9 cellular contexts compared by ENCODE assay signal in genomic region chr17:17818088-17818526, GRCh38. TPM values are rescaled to one million over a fixed set of nuclear protein-coding genes. Genes with fewer than 3 reads are reported as not detected.
DNase-seq lines count a peak whose midpoint lies in the region; ATAC-seq lines count a peak whose summit lies in the region.
"Had no signal": no experiment of that assay in that cellular context is flagged by ENCODE, and none has a peak within 500 bp of the region (broad histone marks: within the 10 kb centered on the region; RNA-seq: fewer than 3 reads in every experiment).

No MANE protein-coding gene starts in this region.

- no peaks in the 10 kb centered on the region for H3K9me3 Mint-ChIP-seq in central memory CD8-positive, alpha-beta T cell
- no peaks in the 10 kb centered on the region for H3K9me3 Mint-ChIP-seq in naive thymus-derived CD4-positive, alpha-beta T cell
- H3K9me3 Mint-ChIP-seq in activated CD8-positive, alpha-beta T cell treated with anti-CD3 and anti-CD28 coated beads, Interleukin-2, amount 10 ng/mL, durations not matched to agents 7 days and 5 days (ENCODE audit: insufficient read depth): no peaks in the 10 kb centered on the region
- H3K9me3 Mint-ChIP-seq: activated naive CD8-positive, alpha-beta T cell treated with anti-CD3 and anti-CD28 coated beads for 36 hours; T-cell had no signal

- DNase-seq in EL (peak; percentile 38), HUDEP-2 (lab: John Stamatoyannopoulos, UW; ENCODE audit: unreplicated experiment in 76 of 76) (peak in 53 of 76 experiments; percentile 15 to 74 (median 55)), neuronal stem cell (ENCODE audit: low spot score) (no peak)
- DNase-seq in central memory CD8-positive, alpha-beta T cell (ENCODE audit: low spot score in 2 of 2): no peak
- no peak for DNase-seq in naive thymus-derived CD4-positive, alpha-beta T cell
- DNase-seq in activated CD8-positive, alpha-beta T cell treated with anti-CD3 and anti-CD28 coated beads, Interleukin-2, amount 10 ng/mL, durations not matched to agents 7 days and 5 days: no peak
- DNase-seq: activated naive CD8-positive, alpha-beta T cell treated with anti-CD3 and anti-CD28 coated beads for 36 hours; T-cell had no signal

- H3K9me3 ChIP-seq in neuronal stem cell (replicated peaks in 1 of 2; ENCODE audit: control insufficient read depth in 2 of 2, insufficient read depth in 1 of 2, low read depth in 1 of 2, low read length in 2 of 2): no peaks in the 10 kb centered on the region
- H3K9me3 ChIP-seq in naive thymus-derived CD4-positive, alpha-beta T cell (ENCODE audit: control insufficient read depth in 2 of 3, low read length in 3 of 3): no peaks in the 10 kb centered on the region

- peaks cover 17 to 37% of the 10 kb centered on the region in 2 donors for H3K4me1 ChIP-seq in neuronal stem cell (ENCODE audit: control insufficient read depth in 2 of 2, insufficient read depth in 1 of 2, low read depth in 1 of 2, low read length in 2 of 2)
- H3K4me1 ChIP-seq in naive thymus-derived CD4-positive, alpha-beta T cell (ENCODE audit: control insufficient read depth in 2 of 2, insufficient read depth in 2 of 2, low read length in 2 of 2): peaks cover 15 to 37% of the 10 kb centered on the region in 2 donors

- H2BK5ac ChIP-seq in neuronal stem cell (ENCODE audit: low read length): peak overlapping the region; percentile 43

- H3K27ac Mint-ChIP-seq in central memory CD8-positive, alpha-beta T cell (ENCODE audit: low read depth): peak overlapping the region; percentile 38
- H3K27ac Mint-ChIP-seq in naive thymus-derived CD4-positive, alpha-beta T cell: peak overlapping the region in 2 of 9 donors; percentile 25 to 54
- no peak overlapping the region for H3K27ac Mint-ChIP-seq in activated CD8-positive, alpha-beta T cell treated with anti-CD3 and anti-CD28 coated beads, Interleukin-2, amount 10 ng/mL, durations not matched to agents 7 days and 5 days
- H3K27ac Mint-ChIP-seq: T-cell had no signal

- peak overlapping the region; percentile 11 for H3K23ac ChIP-seq in neuronal stem cell (ENCODE audit: low read depth, low read length, poor library complexity)

- peaks cover 38% of the 10 kb centered on the region for H3K36me3 Mint-ChIP-seq in central memory CD8-positive, alpha-beta T cell (ENCODE audit: insufficient read depth)
- peaks cover 0 to 23% (median 7%) of the 10 kb centered on the region in 5 donors for H3K36me3 Mint-ChIP-seq in naive thymus-derived CD4-positive, alpha-beta T cell
- H3K36me3 Mint-ChIP-seq in activated CD8-positive, alpha-beta T cell treated with anti-CD3 and anti-CD28 coated beads, Interleukin-2, amount 10 ng/mL, durations not matched to agents 7 days and 5 days (ENCODE audit: low read depth): peaks cover 77% of the 10 kb centered on the region

- no peak overlapping the region for H3K14ac ChIP-seq in neuronal stem cell (ENCODE audit: low read length)

- no peak overlapping the region for H2AK5ac ChIP-seq in neuronal stem cell (ENCODE audit: low read depth, low read length)

- ATAC-seq in central memory CD8-positive, alpha-beta T cell (replicated peaks; ENCODE audit: extremely low read depth, poor library complexity, severe bottlenecking): no peak
- ATAC-seq in naive thymus-derived CD4-positive, alpha-beta T cell: no peak
- ATAC-seq in HG02642 (IDR thresholded peaks at IDR 0.05; ENCODE audit: poor library complexity, unreplicated experiment): no peak
- no peak for ATAC-seq in activated CD8-positive, alpha-beta T cell treated with anti-CD3 and anti-CD28 coated beads, Interleukin-2, amount 10 ng/mL, durations not matched to agents 7 days and 5 days
- ATAC-seq: T-cell had no signal

- no CpG with 5 or more reads among the region's 10 CpGs for WGBS in neuronal stem cell (ENCODE audit: extremely low coverage in 2 of 2, insufficient read length in 2 of 2, insufficient replicate concordance in 1 of 2), 2 donors

- peaks cover 27% of the 10 kb centered on the region for H3K79me1 ChIP-seq in neuronal stem cell (ENCODE audit: low read depth, low read length)

- no peak overlapping the region for H3K4me2 ChIP-seq in neuronal stem cell (ENCODE audit: insufficient read depth, low read length, poor library complexity, severe bottlenecking)

- no peak overlapping the region for H2BK12ac ChIP-seq in neuronal stem cell (ENCODE audit: low read length)

- peaks cover 25% of the 10 kb centered on the region for H3K4me1 Mint-ChIP-seq in central memory CD8-positive, alpha-beta T cell
- H3K4me1 Mint-ChIP-seq in naive thymus-derived CD4-positive, alpha-beta T cell: peaks cover 33 to 55% (median 46%) of the 10 kb centered on the region in 7 donors
- peaks cover 51% of the 10 kb centered on the region for H3K4me1 Mint-ChIP-seq in activated CD8-positive, alpha-beta T cell treated with anti-CD3 and anti-CD28 coated beads, Interleukin-2, amount 10 ng/mL, durations not matched to agents 7 days and 5 days (ENCODE audit: low read depth)

- H2BK120ac ChIP-seq in neuronal stem cell (ENCODE audit: low read depth, low read length): no peak overlapping the region

- POLR2A ChIA-PET in naive thymus-derived CD4-positive, alpha-beta T cell (lab: Charles Lee): interaction anchor here (0.6 to 1.3 kb wide), 4 partner anchors 12 to 1878 kb away, joined by 3 to 4 read pairs (median 4); no protein-coding TSS in a partner anchor
- POLR2A ChIA-PET in activated CD8-positive, alpha-beta T cell treated with anti-CD3 and anti-CD28 coated beads, Interleukin-2, amount 10 ng/mL, durations not matched to agents 7 days and 5 days (lab: Charles Lee): interaction anchor here (0.5 to 6.8 kb wide), 6 partner anchors 11 to 37 kb away, joined by 3 to 35 read pairs (median 6); partner anchors contain the start of gene SREBF1

- CTCF ChIA-PET in naive thymus-derived CD4-positive, alpha-beta T cell (lab: Charles Lee): interaction anchor here (9.9 kb wide), 1 partner anchor 43 kb away, joined by 88 read pairs; no protein-coding TSS in a partner anchor
- CTCF ChIA-PET in activated CD8-positive, alpha-beta T cell treated with anti-CD3 and anti-CD28 coated beads, Interleukin-2, amount 10 ng/mL, durations not matched to agents 7 days and 5 days (lab: Charles Lee): interaction anchor here (0.8 to 1.3 kb wide), 3 partner anchors 42 to 216 kb away, joined by 3 to 4 read pairs (median 3); no protein-coding TSS in a partner anchor

- no peak overlapping the region for H4K91ac ChIP-seq in neuronal stem cell (ENCODE audit: low read depth, low read length, poor library complexity)

- no peak overlapping the region for H3K4me3 Mint-ChIP-seq in central memory CD8-positive, alpha-beta T cell
- peak overlapping the region in 1 of 10 donors; percentile 16 for H3K4me3 Mint-ChIP-seq in naive thymus-derived CD4-positive, alpha-beta T cell
- no peak overlapping the region for H3K4me3 Mint-ChIP-seq in activated CD8-positive, alpha-beta T cell treated with anti-CD3 and anti-CD28 coated beads, Interleukin-2, amount 10 ng/mL, durations not matched to agents 7 days and 5 days
- H3K4me3 Mint-ChIP-seq: activated naive CD8-positive, alpha-beta T cell treated with anti-CD3 and anti-CD28 coated beads for 36 hours had no signal

- no peak overlapping the region for H4K8ac ChIP-seq in neuronal stem cell (ENCODE audit: low read depth, low read length)

- H3K9ac ChIP-seq in neuronal stem cell (ENCODE audit: low read depth, low read length, poor library complexity): no peak overlapping the region

- H2BK15ac ChIP-seq in neuronal stem cell (ENCODE audit: low read length): no peak overlapping the region

- intact Hi-C loops in naive thymus-derived CD4-positive, alpha-beta T cell (cut with micrococcal nuclease): no loop called here

- H3K18ac ChIP-seq in neuronal stem cell (ENCODE audit: low read length): peak overlapping the region; percentile 62

- H3K27me3 ChIP-seq in neuronal stem cell (ENCODE audit: control insufficient read depth in 3 of 3, insufficient read depth in 3 of 3, low read depth in 1 of 3, low read length in 3 of 3): no peaks in the 10 kb centered on the region
- H3K27me3 ChIP-seq in naive thymus-derived CD4-positive, alpha-beta T cell (ENCODE audit: control insufficient read depth in 2 of 2, insufficient read depth in 2 of 2, low read length in 2 of 2): no peaks in the 10 kb centered on the region

- no peaks in the 10 kb centered on the region for H3K27me3 Mint-ChIP-seq in central memory CD8-positive, alpha-beta T cell
- H3K27me3 Mint-ChIP-seq in naive thymus-derived CD4-positive, alpha-beta T cell: no peaks in the 10 kb centered on the region
- no peaks in the 10 kb centered on the region for H3K27me3 Mint-ChIP-seq in activated CD8-positive, alpha-beta T cell treated with anti-CD3 and anti-CD28 coated beads, Interleukin-2, amount 10 ng/mL, durations not matched to agents 7 days and 5 days (ENCODE audit: low read depth)
- H3K27me3 Mint-ChIP-seq: activated naive CD8-positive, alpha-beta T cell treated with anti-CD3 and anti-CD28 coated beads for 36 hours; T-cell had no signal

- peaks cover 59 to 62% of the 10 kb centered on the region in 2 donors for H3K36me3 ChIP-seq in neuronal stem cell (replicated peaks in 1 of 2; ENCODE audit: control insufficient read depth in 2 of 2, insufficient read depth in 2 of 2, low read length in 2 of 2)
- H3K36me3 ChIP-seq in naive thymus-derived CD4-positive, alpha-beta T cell (ENCODE audit: control insufficient read depth in 2 of 3, insufficient read depth in 3 of 3, low read length in 3 of 3): peaks cover 0 to 65% (median 20%) of the 10 kb centered on the region in 3 experiments

- H3K4me3 ChIP-seq in neuronal stem cell (ENCODE audit: low read length in 2 of 2): no peak overlapping the region
- no peak overlapping the region for H3K4me3 ChIP-seq in naive thymus-derived CD4-positive, alpha-beta T cell (ENCODE audit: low read length)

- H3K4ac ChIP-seq in neuronal stem cell (ENCODE audit: low read length): no peak overlapping the region

- peak overlapping the region; percentile 44 for H3K27ac ChIP-seq in neuronal stem cell (replicated peaks; ENCODE audit: low read length)
- no peak overlapping the region for H3K27ac ChIP-seq in naive thymus-derived CD4-positive, alpha-beta T cell (ENCODE audit: low read depth, low read length)

- H2AFZ ChIP-seq in neuronal stem cell (ENCODE audit: low read length): no peak overlapping the region

RNA-seq across cellular contexts. Expression of gene SREBF1, which starts 18.7 kb away (rescaled TPM):
- 57.8 TPM for polyA plus RNA-seq in neuronal stem cell (2013, experiment 1 of 2)
- polyA plus RNA-seq in neuronal stem cell (2013, experiment 2 of 2): 61.7 TPM
- total RNA-seq in naive thymus-derived CD4-positive, alpha-beta T cell: 100 to 1,000 TPM in 3 of 5 experiments, 10 to 100 TPM in 2; 30.9 to 281 (median 159) TPM
- 10 to 100 TPM; 22.4 to 41.3 TPM for polyA plus RNA-seq in naive thymus-derived CD4-positive, alpha-beta T cell
- 100 to 1,000 TPM; 212 to 254 TPM for total RNA-seq in activated CD8-positive, alpha-beta T cell treated with anti-CD3 and anti-CD28 coated beads, Interleukin-2, amount 10 ng/mL, durations not matched to agents 7 days and 5 days

Comparison
In these comparisons a context has a peak if more than half of its experiments do, and no peak if none do; other contexts are left out.
1. DNase-seq: peak in EL (single experiment) and HUDEP-2 (53 of 76); none in central memory CD8-positive, alpha-beta T cell (0 of 2), neuronal stem cell (single experiment), naive thymus-derived CD4-positive, alpha-beta T cell (0 of 9) and activated CD8-positive, alpha-beta T cell treated with anti-CD3 and anti-CD28 coated beads, Interleukin-2, amount 10 ng/mL, durations not matched to agents 7 days and 5 days (single experiment).